Comparison of ENCODE assay signal across 6 cellular contexts in genomic region chr16:30064746-30065111, GRCh38. TPM values are rescaled to one million over a fixed set of nuclear protein-coding genes. Genes with fewer than 3 reads are reported as not detected.
DNase-seq lines count a peak whose midpoint lies in the region; ATAC-seq lines count a peak whose summit lies in the region.

No MANE protein-coding gene starts in this region.

- no peaks in the 10 kb centered on the region for H3K36me3 Mint-ChIP-seq in T-helper 17 cell (ENCODE audit: low read depth)

- H3K4me3 Mint-ChIP-seq in T-helper 17 cell = peak overlapping the region; percentile 98

- ATAC-seq in T-helper 17 cell (no peak), GM19463 (IDR thresholded peaks at IDR 0.05; ENCODE audit: unreplicated experiment) (no peak), GM19023 (IDR thresholded peaks at IDR 0.05; ENCODE audit: unreplicated experiment) (no peak)

- H3K27ac ChIP-seq in layer of hippocampus (ENCODE audit: low read depth, low read length) = peak overlapping the region; percentile 100

- no peaks in the 10 kb centered on the region for H3K27me3 Mint-ChIP-seq in T-helper 17 cell

- H3K4me1 Mint-ChIP-seq in T-helper 17 cell = peaks cover 29% of the 10 kb centered on the region

- DNase-seq in D341Med (ENCODE audit: low spot score) (peak; percentile 85), T-helper 17 cell (no peak), NCI-H1694 treated with DMSO at 0.1 percent for 48 hours (lab: John Stamatoyannopoulos, UW) (no peak)

- peak overlapping the region; percentile 96 for H3K27ac Mint-ChIP-seq in T-helper 17 cell

- H3K9me3 ChIP-seq in T-helper 17 cell (ENCODE audit: control insufficient read depth, low read length, poor library complexity, severe bottlenecking) = no peaks in the 10 kb centered on the region

- no peaks in the 10 kb centered on the region for H3K27me3 ChIP-seq in layer of hippocampus (ENCODE audit: control insufficient read depth, insufficient read depth, low read length)

RNA-seq across cellular contexts. Expression of gene ALDOA, which starts 0.8 kb away (rescaled TPM):
- total RNA-seq in T-helper 17 cell = 100 to 1,000 TPM; 421 to 426 TPM

RNA-seq across cellular contexts. Expression of gene PPP4C, which starts 11.1 kb away (rescaled TPM):
- total RNA-seq in T-helper 17 cell = 10 to 100 TPM; 80.8 to 89.3 TPM

RNA-seq across cellular contexts. Expression of gene TBX6, which starts 27.0 kb away (rescaled TPM):
- total RNA-seq in T-helper 17 cell = under 1 TPM; 0.65 to 0.94 TPM

RNA-seq across cellular contexts. Expression of gene YPEL3, which starts 31.3 kb away (rescaled TPM):
- 100 to 1,000 TPM in 1 of 2 donors, 10 to 100 TPM in 1; 94.9 to 131 TPM for total RNA-seq in T-helper 17 cell

RNA-seq across cellular contexts. Expression of gene TLCD3B, which starts 33.7 kb away (rescaled TPM):
- total RNA-seq in T-helper 17 cell = not detected
